ENCODE assay signal across 17 cellular contexts in the genomic region with DNA sequence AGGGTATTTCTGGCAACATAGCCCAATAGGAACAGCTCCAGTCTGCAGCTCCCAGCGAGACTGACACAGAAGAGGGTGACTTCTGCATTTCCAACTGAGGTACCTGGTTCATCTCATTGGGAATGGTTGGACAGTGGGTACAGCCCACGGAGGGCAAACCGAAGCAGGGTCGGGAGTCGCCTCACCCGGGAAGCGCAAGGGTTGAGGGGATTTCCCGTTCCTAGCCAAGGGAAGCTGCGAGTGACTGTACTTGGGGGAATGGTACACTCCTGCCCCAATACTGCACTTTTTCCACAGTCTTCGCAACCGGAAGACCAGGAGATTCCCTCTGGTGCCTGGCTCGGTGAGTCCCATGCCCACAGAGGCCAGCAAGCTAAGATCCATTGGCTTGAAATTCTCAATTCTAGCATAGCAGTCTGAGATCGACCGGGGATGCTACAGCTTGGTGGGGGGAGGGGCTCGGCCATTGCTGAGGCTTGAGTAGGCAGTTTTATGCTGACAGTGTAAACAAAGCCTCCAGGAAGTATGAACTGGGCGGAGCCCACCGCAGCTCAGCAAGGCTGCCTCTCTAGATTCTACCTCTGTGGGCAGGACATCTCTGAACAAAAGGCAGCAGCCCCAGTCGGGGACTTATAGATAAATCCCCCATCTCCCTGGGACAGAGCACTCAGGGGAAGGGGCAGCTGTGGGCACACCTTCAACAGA. TPM values are rescaled to one million over a fixed set of nuclear protein-coding genes. Genes with fewer than 3 reads are reported as not detected.
DNase-seq lines count a peak whose midpoint lies in the region; ATAC-seq and TF ChIP-seq lines count a peak whose summit lies in the region.
"Had no signal": no experiment of that assay in that cellular context is flagged by ENCODE, and none has a peak within 500 bp of the region (broad histone marks: within the 10 kb centered on the region; RNA-seq: fewer than 3 reads in every experiment).

No MANE protein-coding gene starts in this region.

- no peak overlapping the region for H3K23ac ChIP-seq in neuronal stem cell (ENCODE audit: low read depth, low read length, poor library complexity)

- WGBS in neuronal stem cell (ENCODE audit: extremely low coverage in 2 of 2, insufficient read length in 2 of 2, insufficient replicate concordance in 1 of 2), 2 donors: no CpG with 5 or more reads among the region's 18 CpGs

- peak; percentile 10 for DNase-seq in activated T-helper 1 cell treated with Interleukin-2 at 50 U/mL for 16 hours (ENCODE audit: low read depth)
- DNase-seq in activated T-helper 1 cell treated with anti-CD3 and anti-CD28 coated beads, Interleukin-12 subunit alpha, Interleukin-12 subunit beta, Interleukin-2, Interleukin-4 antibody, amounts not matched to agents 30 ng/mL and 10 ng/mL and 1 ng/mL, durations not matched to agents 14 hours and 24 hours and 36 hours (ENCODE audit: low spot score): no peak
- DNase-seq in NCI-H2227 treated with DMSO at 0.1 percent for 48 hours (lab: John Stamatoyannopoulos, UW): peak; percentile 35
- peak; percentile 23 for DNase-seq in activated CD8-positive, alpha-beta T cell treated with anti-CD3 and anti-CD28 coated beads, Interleukin-2, amount 10 ng/mL, durations not matched to agents 7 days and 5 days
- DNase-seq in neuronal stem cell (ENCODE audit: low spot score): no peak
- DNase-seq in PC-9: no peak
- DNase-seq: DMS79 treated with DMSO at 0.1 percent for 48 hours, NCI-H1092 treated with DMSO at 0.1 percent for 48 hours had no signal

- POLR2A ChIA-PET in activated CD8-positive, alpha-beta T cell treated with anti-CD3 and anti-CD28 coated beads, Interleukin-2, amount 10 ng/mL, durations not matched to agents 7 days and 5 days (lab: Charles Lee): no interaction called here
- POLR2A ChIA-PET in PC-9 (lab: Charles Lee; ENCODE audit: unreplicated experiment): no interaction called here

- H2BK5ac ChIP-seq in neuronal stem cell (ENCODE audit: low read length): no peak overlapping the region

- no peak overlapping the region for H2AK5ac ChIP-seq in neuronal stem cell (ENCODE audit: low read depth, low read length)

- CTCF ChIA-PET in activated CD8-positive, alpha-beta T cell treated with anti-CD3 and anti-CD28 coated beads, Interleukin-2, amount 10 ng/mL, durations not matched to agents 7 days and 5 days (lab: Charles Lee): no interaction called here
- CTCF ChIA-PET in PC-9 (lab: Charles Lee): no interaction called here

- no peak overlapping the region for H4K91ac ChIP-seq in neuronal stem cell (ENCODE audit: low read depth, low read length, poor library complexity)

- no peaks in the 10 kb centered on the region for H3K9me2 ChIP-seq in PC-9 (ENCODE audit: insufficient read depth)

- H3K27ac ChIP-seq in neuronal stem cell (replicated peaks; ENCODE audit: low read length): no peak overlapping the region
- H3K27ac ChIP-seq in PC-9: no peak overlapping the region
- H3K27ac ChIP-seq: psoas muscle had no signal

- H4K8ac ChIP-seq in neuronal stem cell (ENCODE audit: low read depth, low read length): peak overlapping the region; percentile 72

- no peaks in the 10 kb centered on the region for H3K4me1 ChIP-seq in neuronal stem cell (ENCODE audit: control insufficient read depth in 2 of 2, insufficient read depth in 1 of 2, low read depth in 1 of 2, low read length in 2 of 2)
- H3K4me1 ChIP-seq in PC-9 (replicated peaks; ENCODE audit: insufficient read depth): no peaks in the 10 kb centered on the region
- H3K4me1 ChIP-seq: psoas muscle had no signal

- H3K79me1 ChIP-seq in neuronal stem cell (ENCODE audit: low read depth, low read length): no peaks in the 10 kb centered on the region

- TF ChIP-seq CTCF in PC-9 (conservative IDR thresholded peaks at IDR 0.05): no peak

- H3F3A ChIP-seq in PC-9 (ENCODE audit: insufficient read depth, low read depth): no peaks in the 10 kb centered on the region

- no peak overlapping the region for H3K4ac ChIP-seq in neuronal stem cell (ENCODE audit: low read length)

- no peak overlapping the region for H2BK120ac ChIP-seq in neuronal stem cell (ENCODE audit: low read depth, low read length)

- no peak for ATAC-seq in activated CD8-positive, alpha-beta T cell treated with anti-CD3 and anti-CD28 coated beads, Interleukin-2, amount 10 ng/mL, durations not matched to agents 7 days and 5 days
- ATAC-seq in HG03039 (IDR thresholded peaks at IDR 0.05; ENCODE audit: unreplicated experiment): no peak
- no peak for ATAC-seq in GM19463 (IDR thresholded peaks at IDR 0.05; ENCODE audit: unreplicated experiment)
- ATAC-seq: psoas muscle had no signal

- H3K4me3 ChIP-seq in neuronal stem cell (ENCODE audit: low read length in 2 of 2) (peak overlapping the region in 1 of 2 donors; percentile 41), PC-9 (no peak overlapping the region)
- H3K4me3 ChIP-seq: psoas muscle had no signal

- no peaks in the 10 kb centered on the region; the same call in 1 of the 2 replicates for H4K20me1 ChIP-seq in PC-9 (ENCODE audit: insufficient read depth)

- H3K79me2 ChIP-seq in PC-9 (ENCODE audit: low read depth): no peaks in the 10 kb centered on the region

- no peaks in the 10 kb centered on the region for H3K27me3 ChIP-seq in neuronal stem cell (ENCODE audit: control insufficient read depth in 3 of 3, insufficient read depth in 3 of 3, low read depth in 1 of 3, low read length in 3 of 3)
- no peaks in the 10 kb centered on the region for H3K27me3 ChIP-seq in PC-9 (ENCODE audit: insufficient read depth, low read depth)

- BruUV-seq in PC-9 (replicated peaks; lab: Mats Ljungman, UMichigan): no TSS peak

- H2AFZ ChIP-seq in neuronal stem cell (ENCODE audit: low read length): peak overlapping the region; percentile 3
- no peak overlapping the region for H2AFZ ChIP-seq in PC-9

- H3K14ac ChIP-seq in neuronal stem cell (ENCODE audit: low read length): no peak overlapping the region

- H3K9me3 ChIP-seq in neuronal stem cell (replicated peaks in 1 of 2; ENCODE audit: control insufficient read depth in 2 of 2, insufficient read depth in 1 of 2, low read depth in 1 of 2, low read length in 2 of 2) (peaks cover 0 to 3% of the 10 kb centered on the region in 2 donors), PC-9 (ENCODE audit: insufficient read depth, low read depth) (no peaks in the 10 kb centered on the region)
- H3K9me3 ChIP-seq: psoas muscle had no signal

- peak overlapping the region; percentile 30 for H3K9ac ChIP-seq in neuronal stem cell (ENCODE audit: low read depth, low read length, poor library complexity)

- intact Hi-C loops in activated T-helper 1 cell treated with anti-CD3 and anti-CD28 coated beads, Interleukin-12 subunit alpha, Interleukin-12 subunit beta, Interleukin-2, Interleukin-4 antibody, amounts not matched to agents 30 ng/mL and 10 ng/mL and 1 ng/mL, durations not matched to agents 14 hours and 24 hours and 36 hours (cut with micrococcal nuclease): no loop called here
- intact Hi-C loops in PC-9 (cut with micrococcal nuclease; ENCODE audit: unreplicated experiment): no loop called here

- H3K18ac ChIP-seq in neuronal stem cell (ENCODE audit: low read length): no peak overlapping the region

- no peaks in the 10 kb centered on the region for H3K4me1 Mint-ChIP-seq in activated T-helper 1 cell treated with anti-CD3 and anti-CD28 coated beads, Interleukin-12 subunit alpha, Interleukin-12 subunit beta, Interleukin-2, Interleukin-4 antibody, amounts not matched to agents 30 ng/mL and 10 ng/mL and 1 ng/mL, durations not matched to agents 14 hours and 24 hours and 36 hours (ENCODE audit: low read depth)
- H3K4me1 Mint-ChIP-seq in activated CD8-positive, alpha-beta T cell treated with anti-CD3 and anti-CD28 coated beads, Interleukin-2, amount 10 ng/mL, durations not matched to agents 7 days and 5 days (ENCODE audit: low read depth): peaks cover 4% of the 10 kb centered on the region
- H3K4me1 Mint-ChIP-seq: activated naive CD4-positive, alpha-beta T cell treated with anti-CD3 and anti-CD28 coated beads, Interleukin-2, amount 50 U/mL, for 24 hours; central memory CD8-positive, alpha-beta T cell had no signal

- no peak overlapping the region for H2BK12ac ChIP-seq in neuronal stem cell (ENCODE audit: low read length)

- H3K27ac Mint-ChIP-seq in activated T-helper 1 cell treated with anti-CD3 and anti-CD28 coated beads, Interleukin-12 subunit alpha, Interleukin-12 subunit beta, Interleukin-2, Interleukin-4 antibody, amounts not matched to agents 30 ng/mL and 10 ng/mL and 1 ng/mL, durations not matched to agents 14 hours and 24 hours and 36 hours: no peak overlapping the region
- no peak overlapping the region for H3K27ac Mint-ChIP-seq in activated CD8-positive, alpha-beta T cell treated with anti-CD3 and anti-CD28 coated beads, Interleukin-2, amount 10 ng/mL, durations not matched to agents 7 days and 5 days
- H3K27ac Mint-ChIP-seq: activated naive CD4-positive, alpha-beta T cell treated with anti-CD3 and anti-CD28 coated beads, Interleukin-2, amount 50 U/mL, for 24 hours had no signal

- H3K4me2 ChIP-seq in neuronal stem cell (ENCODE audit: insufficient read depth, low read length, poor library complexity, severe bottlenecking) (no peak overlapping the region), PC-9 (no peak overlapping the region)

- H3K36me3 ChIP-seq in neuronal stem cell (replicated peaks in 1 of 2; ENCODE audit: control insufficient read depth in 2 of 2, insufficient read depth in 2 of 2, low read length in 2 of 2) (peaks cover 0 to 20% of the 10 kb centered on the region in 2 donors), PC-9 (ENCODE audit: low read depth) (no peaks in the 10 kb centered on the region)

- peaks cover 20% of the 10 kb centered on the region for H3K9me3 Mint-ChIP-seq in activated T-helper 1 cell treated with anti-CD3 and anti-CD28 coated beads, Interleukin-12 subunit alpha, Interleukin-12 subunit beta, Interleukin-2, Interleukin-4 antibody, amounts not matched to agents 30 ng/mL and 10 ng/mL and 1 ng/mL, durations not matched to agents 14 hours and 24 hours and 36 hours
- no peaks in the 10 kb centered on the region for H3K9me3 Mint-ChIP-seq in activated CD8-positive, alpha-beta T cell treated with anti-CD3 and anti-CD28 coated beads, Interleukin-2, amount 10 ng/mL, durations not matched to agents 7 days and 5 days (ENCODE audit: insufficient read depth)

- peaks cover 10% of the 10 kb centered on the region for H3K27me3 Mint-ChIP-seq in activated T-helper 1 cell treated with anti-CD3 and anti-CD28 coated beads, Interleukin-12 subunit alpha, Interleukin-12 subunit beta, Interleukin-2, Interleukin-4 antibody, amounts not matched to agents 30 ng/mL and 10 ng/mL and 1 ng/mL, durations not matched to agents 14 hours and 24 hours and 36 hours (ENCODE audit: insufficient read depth)
- peaks cover 6% of the 10 kb centered on the region for H3K27me3 Mint-ChIP-seq in activated CD8-positive, alpha-beta T cell treated with anti-CD3 and anti-CD28 coated beads, Interleukin-2, amount 10 ng/mL, durations not matched to agents 7 days and 5 days (ENCODE audit: low read depth)
- H3K27me3 Mint-ChIP-seq: activated naive CD4-positive, alpha-beta T cell treated with anti-CD3 and anti-CD28 coated beads, Interleukin-2, amount 50 U/mL, for 24 hours; central memory CD8-positive, alpha-beta T cell had no signal

- no peak overlapping the region for H3K4me3 Mint-ChIP-seq in activated T-helper 1 cell treated with anti-CD3 and anti-CD28 coated beads, Interleukin-12 subunit alpha, Interleukin-12 subunit beta, Interleukin-2, Interleukin-4 antibody, amounts not matched to agents 30 ng/mL and 10 ng/mL and 1 ng/mL, durations not matched to agents 14 hours and 24 hours and 36 hours
- no peak overlapping the region for H3K4me3 Mint-ChIP-seq in activated CD8-positive, alpha-beta T cell treated with anti-CD3 and anti-CD28 coated beads, Interleukin-2, amount 10 ng/mL, durations not matched to agents 7 days and 5 days
- H3K4me3 Mint-ChIP-seq: activated naive CD4-positive, alpha-beta T cell treated with anti-CD3 and anti-CD28 coated beads, Interleukin-2, amount 50 U/mL, for 24 hours; central memory CD8-positive, alpha-beta T cell had no signal

- peaks cover 10% of the 10 kb centered on the region for H3K36me3 Mint-ChIP-seq in activated T-helper 1 cell treated with anti-CD3 and anti-CD28 coated beads, Interleukin-12 subunit alpha, Interleukin-12 subunit beta, Interleukin-2, Interleukin-4 antibody, amounts not matched to agents 30 ng/mL and 10 ng/mL and 1 ng/mL, durations not matched to agents 14 hours and 24 hours and 36 hours (ENCODE audit: low read depth)
- peaks cover 10% of the 10 kb centered on the region for H3K36me3 Mint-ChIP-seq in activated CD8-positive, alpha-beta T cell treated with anti-CD3 and anti-CD28 coated beads, Interleukin-2, amount 10 ng/mL, durations not matched to agents 7 days and 5 days (ENCODE audit: low read depth)

- H2BK15ac ChIP-seq in neuronal stem cell (ENCODE audit: low read length): no peak overlapping the region

RNA-seq across cellular contexts. Expression of gene ADAD1, which starts 14.0 kb away (rescaled TPM):
- not detected in 2 replicates for total RNA-seq in activated T-helper 1 cell treated with anti-CD3 and anti-CD28 coated beads, Interleukin-12 subunit alpha, Interleukin-12 subunit beta, Interleukin-2, Interleukin-4 antibody, amounts not matched to agents 30 ng/mL and 10 ng/mL and 1 ng/mL, durations not matched to agents 14 hours and 24 hours and 36 hours
- total RNA-seq in activated CD8-positive, alpha-beta T cell treated with anti-CD3 and anti-CD28 coated beads, Interleukin-2, amount 10 ng/mL, durations not matched to agents 7 days and 5 days: not detected
- not detected for polyA plus RNA-seq in neuronal stem cell (2013, experiment 1 of 2)
- 0.01 TPM for polyA plus RNA-seq in neuronal stem cell (2013, experiment 2 of 2)
- total RNA-seq in PC-9 (2021): not detected in 2 replicates
- total RNA-seq: H4, mucosa of gallbladder, psoas muscle had no signal
- polyA plus RNA-seq: AG04450, esophagus, psoas muscle had no signal

Comparison
In these comparisons a context has a peak if more than half of its experiments do, and no peak if none do; other contexts are left out.
1. DNase-seq: peak in activated T-helper 1 cell treated with Interleukin-2 at 50 U/mL for 16 hours (single experiment), NCI-H2227 treated with DMSO at 0.1 percent for 48 hours (single experiment) and activated CD8-positive, alpha-beta T cell treated with anti-CD3 and anti-CD28 coated beads, Interleukin-2, amount 10 ng/mL, durations not matched to agents 7 days and 5 days (single experiment); none in activated T-helper 1 cell treated with anti-CD3 and anti-CD28 coated beads, Interleukin-12 subunit alpha, Interleukin-12 subunit beta, Interleukin-2, Interleukin-4 antibody, amounts not matched to agents 30 ng/mL and 10 ng/mL and 1 ng/mL, durations not matched to agents 14 hours and 24 hours and 36 hours (single experiment), neuronal stem cell (single experiment) and PC-9 (0 of 2).